In genomic region chr17:43779145-43780125, GRCh38 we compare ENCODE assay signal across 9 cellular contexts. TPM values are rescaled to one million over a fixed set of nuclear protein-coding genes. Genes with fewer than 3 reads are reported as not detected.
A peak's percentile ranks its signal among the peaks of the same experiment; 100 is the strongest.
DNase-seq lines count a peak whose midpoint lies in the region; ATAC-seq and TF ChIP-seq lines count a peak whose summit lies in the region.
"Had no signal": no experiment of that assay in that cellular context is flagged by ENCODE, and none has a peak within 500 bp of the region (broad histone marks: within the 10 kb centered on the region; RNA-seq: fewer than 3 reads in every experiment).

No MANE protein-coding gene starts in this region.

- no peaks in the 10 kb centered on the region for H3K9me2 ChIP-seq in GM23248 (ENCODE audit: insufficient read depth)
- H3K9me2 ChIP-seq in OCI-LY1 (ENCODE audit: low read depth, low read length): no peaks in the 10 kb centered on the region

- DNase-seq in BE2C (no peak), GM23248 (no peak), cerebellar cortex (ENCODE audit: low spot score) (peak; percentile 62), memory B cell (ENCODE audit: low spot score in 2 of 2) (no peak), type B pancreatic cell (ENCODE audit: extremely low spot score, unreplicated experiment) (no peak), globus pallidus (ENCODE audit: low spot score) (no peak)

- H3K9ac ChIP-seq in GM23248: peak overlapping the region; percentile 98
- H3K9ac ChIP-seq in OCI-LY1 (ENCODE audit: low read length): peak overlapping the region; percentile 28

- H3K36me3 Mint-ChIP-seq in memory B cell: no peaks in the 10 kb centered on the region
- H3K36me3 Mint-ChIP-seq in type B pancreatic cell: no peaks in the 10 kb centered on the region

- ATAC-seq in memory B cell (ENCODE audit: low read depth) (peak; percentile 27), GM19328 (IDR thresholded peaks at IDR 0.05; ENCODE audit: unreplicated experiment) (no peak)

- H4K20me1 ChIP-seq in GM23248 (ENCODE audit: insufficient read depth): no peaks in the 10 kb centered on the region
- no peaks in the 10 kb centered on the region for H4K20me1 ChIP-seq in OCI-LY1 (ENCODE audit: insufficient read depth, low read length)

- H3K4me1 ChIP-seq in BE2C: no peaks in the 10 kb centered on the region
- H3K4me1 ChIP-seq in GM23248 (ENCODE audit: insufficient read depth): peaks cover 16% of the 10 kb centered on the region
- H3K4me1 ChIP-seq in OCI-LY1 (ENCODE audit: insufficient read depth, low read length, severe bottlenecking): peaks cover 10% of the 10 kb centered on the region

- H3K27me3 Mint-ChIP-seq in memory B cell: peaks cover 16% of the 10 kb centered on the region
- peaks cover 44% of the 10 kb centered on the region for H3K27me3 Mint-ChIP-seq in type B pancreatic cell

- H3K27ac Mint-ChIP-seq in memory B cell (no peak overlapping the region), type B pancreatic cell (peak overlapping the region; percentile 80)

- H3K9me3 ChIP-seq in BE2C (no peaks in the 10 kb centered on the region), GM23248 (ENCODE audit: low read depth) (no peaks in the 10 kb centered on the region), OCI-LY1 (ENCODE audit: low read length) (no peaks in the 10 kb centered on the region)

- in situ Hi-C loops in GM23248 (cut with MboI): no loop called here

- 16 to 19% methylated on average over 24 to 26 of the region's 26 CpGs for WGBS in GM23248 (ENCODE audit: low coverage in 1 of 2, low lambda C conversion rate in 2 of 2, missing lambda C conversion rate in 2 of 2), 2 experiments

- no peaks in the 10 kb centered on the region for H3K9me3 Mint-ChIP-seq in memory B cell
- H3K9me3 Mint-ChIP-seq in type B pancreatic cell: no peaks in the 10 kb centered on the region

- H3K36me3 ChIP-seq in BE2C (peaks cover 14% of the 10 kb centered on the region), GM23248 (ENCODE audit: low read depth) (no peaks in the 10 kb centered on the region), OCI-LY1 (ENCODE audit: insufficient read depth, low read length) (peaks cover 3% of the 10 kb centered on the region; the same call in 1 of the 2 replicates)

- H3K4me1 Mint-ChIP-seq in memory B cell: peaks cover 4% of the 10 kb centered on the region
- H3K4me1 Mint-ChIP-seq in type B pancreatic cell (ENCODE audit: unreplicated experiment): no peaks in the 10 kb centered on the region

- H3K4me2 ChIP-seq in GM23248 (ENCODE audit: unreplicated experiment): peak overlapping the region; percentile 93
- peak overlapping the region; percentile 70 for H3K4me2 ChIP-seq in OCI-LY1 (ENCODE audit: low read length)

- H3K4me3 Mint-ChIP-seq in memory B cell: peak overlapping the region; percentile 65
- peak overlapping the region; percentile 81 for H3K4me3 Mint-ChIP-seq in type B pancreatic cell

- H3K27me3 ChIP-seq in BE2C: peaks cover 42% of the 10 kb centered on the region
- H3K27me3 ChIP-seq in GM23248 (replicated peaks; ENCODE audit: insufficient read depth): peaks cover 8% of the 10 kb centered on the region
- H3K27me3 ChIP-seq in OCI-LY1 (ENCODE audit: insufficient read depth, low read length): peaks cover 8% of the 10 kb centered on the region; the same call in 1 of the 2 replicates

- peak; percentile 5; the same call in 1 of the 2 replicates for TF ChIP-seq CTCF in BE2C (IDR thresholded peaks at IDR 0.05; ENCODE audit: low read depth, low read length)
- TF ChIP-seq CTCF in OCI-LY1 (IDR thresholded peaks at IDR 0.05; ENCODE audit: low read length): peak; percentile 46
- TF ChIP-seq CTCF in type B pancreatic cell (conservative IDR thresholded peaks at IDR 0.05): peak; percentile 22

- H3F3A ChIP-seq in GM23248 (ENCODE audit: insufficient read depth) (peaks cover 15% of the 10 kb centered on the region), OCI-LY1 (ENCODE audit: insufficient read depth, low read length) (no peaks in the 10 kb centered on the region)

- H3K27ac ChIP-seq in GM23248: peak overlapping the region; percentile 92
- no peak overlapping the region for H3K27ac ChIP-seq in OCI-LY1 (ENCODE audit: low read depth, low read length, poor library complexity, severe bottlenecking)

- peaks cover 20% of the 10 kb centered on the region for H3K79me2 ChIP-seq in GM23248 (ENCODE audit: insufficient read depth)
- no peaks in the 10 kb centered on the region for H3K79me2 ChIP-seq in OCI-LY1 (ENCODE audit: insufficient read depth, low read length)

- peak overlapping the region; percentile 93 for H2AFZ ChIP-seq in GM23248
- no peak overlapping the region for H2AFZ ChIP-seq in OCI-LY1 (ENCODE audit: low read length)

- H3K4me3 ChIP-seq in BE2C (ENCODE audit: low read depth, low read length): peak overlapping the region; percentile 82
- H3K4me3 ChIP-seq in GM23248: peak overlapping the region; percentile 79
- peak overlapping the region; percentile 94 for H3K4me3 ChIP-seq in OCI-LY1 (ENCODE audit: low read depth, low read length, poor library complexity, severe bottlenecking)

RNA-seq across cellular contexts. Expression of gene DUSP3, which starts 0.7 kb away (rescaled TPM):
- 33.4 TPM for polyA plus RNA-seq in BE2C (2012; ENCODE audit: insufficient read depth, insufficient read length, low read depth)
- 24.9 and 26.3 TPM in 2 replicates for total RNA-seq in GM23248 (2014; rRNA removed; shearing (Covaris generic))
- polyA plus RNA-seq in GM23248 (2016; fragmentation: Nextera tagmentation; extraction: Ambion mirVana): 23.1 and 23.9 TPM in 2 replicates
- total RNA-seq in type B pancreatic cell (ENCODE audit: low replicate concordance): 36.4 and 45.4 TPM in 2 replicates

RNA-seq across cellular contexts. Expression of gene CFAP97D1, which starts 0.8 kb away (rescaled TPM):
- 0.31 TPM for polyA plus RNA-seq in BE2C (2012; ENCODE audit: insufficient read depth, insufficient read length, low read depth)
- total RNA-seq in GM23248 (2014; rRNA removed; shearing (Covaris generic)): not detected in 2 replicates
- not detected in 2 replicates for polyA plus RNA-seq in GM23248 (2016; fragmentation: Nextera tagmentation; extraction: Ambion mirVana)
- total RNA-seq in type B pancreatic cell (ENCODE audit: low replicate concordance): not detected in 2 replicates

RNA-seq across cellular contexts. Expression of gene SOST, which starts 20.8 kb away (rescaled TPM):
- polyA plus RNA-seq in BE2C (2012; ENCODE audit: insufficient read depth, insufficient read length, low read depth): not detected
- total RNA-seq in GM23248 (2014; rRNA removed; shearing (Covaris generic)): not detected in 2 replicates
- not detected in 2 replicates for polyA plus RNA-seq in GM23248 (2016; fragmentation: Nextera tagmentation; extraction: Ambion mirVana)
- total RNA-seq in type B pancreatic cell (ENCODE audit: low replicate concordance): 2.0 TPM in 1 of 2 replicates, not detected in the other
- total RNA-seq: pulmonary artery endothelial cell had no signal

RNA-seq across cellular contexts. Expression of gene MPP3, which starts 53.5 kb away (rescaled TPM):
- 1.4 TPM for polyA plus RNA-seq in BE2C (2012; ENCODE audit: insufficient read depth, insufficient read length, low read depth)
- 6.3 and 11.1 TPM in 2 replicates for total RNA-seq in GM23248 (2014; rRNA removed; shearing (Covaris generic))
- 4.8 and 6.6 TPM in 2 replicates for polyA plus RNA-seq in GM23248 (2016; fragmentation: Nextera tagmentation; extraction: Ambion mirVana)
- 3.8 and 7.8 TPM in 2 replicates for total RNA-seq in type B pancreatic cell (ENCODE audit: low replicate concordance)
